ENCODE assay signal across 30 cellular contexts in the genomic region with DNA sequence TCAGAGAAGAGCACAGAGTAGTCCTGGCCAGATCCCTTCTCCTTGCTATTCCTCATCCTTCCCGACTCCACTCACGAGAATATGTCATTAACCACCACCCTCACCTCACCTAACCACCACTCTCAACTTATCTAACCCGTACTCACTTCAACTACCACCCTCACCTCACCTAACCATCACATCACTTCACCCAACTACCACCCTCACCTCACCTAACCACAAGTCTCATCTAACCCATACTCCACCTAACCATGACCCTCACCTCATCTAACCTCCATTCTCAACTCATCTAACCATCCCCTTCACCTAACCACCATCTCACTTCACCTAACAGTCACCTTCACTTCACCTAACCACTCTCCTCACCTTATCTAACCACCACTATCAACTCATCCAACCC.
"Had no signal": no experiment of that assay in that cellular context is flagged by ENCODE, and none has a peak within 500 bp of the region (broad histone marks: within the 10 kb centered on the region; RNA-seq: fewer than 3 reads in every experiment).

No MANE protein-coding gene starts in this region.

- H3K27me3 Mint-ChIP-seq: activated naive CD8-positive, alpha-beta T cell treated with anti-CD3 and anti-CD28 coated beads for 36 hours; activated T-helper 17 cell treated with anti-CD3 and anti-CD28 coated beads, Interleukin-2, amount 50 U/mL, for 72 hours had no signal

- H3K4me1 Mint-ChIP-seq: activated CD4-positive, alpha-beta T cell treated with anti-CD3 and anti-CD28 coated beads, Interleukin-2, amount 10 ng/mL, durations not matched to agents 7 days and 5 days; activated naive CD8-positive, alpha-beta T cell treated with anti-CD3 and anti-CD28 coated beads for 36 hours; activated T-helper 17 cell treated with anti-CD3 and anti-CD28 coated beads, Interleukin-2, amount 50 U/mL, for 72 hours had no signal

- H3K4me3 ChIP-seq: MG63, SJCRH30, SK-N-MC had no signal

- H3K27ac ChIP-seq: brain microvascular endothelial cell, SJCRH30, SK-N-MC, WERI-Rb-1 had no signal

- DNase-seq: activated CD4-positive, alpha-beta T cell treated with anti-CD3 and anti-CD28 coated beads for 1 hour; activated CD4-positive, alpha-beta T cell treated with anti-CD3 and anti-CD28 coated beads, Interleukin-2, amount 10 ng/mL, durations not matched to agents 7 days and 5 days; activated CD4-positive, alpha-beta T cell treated with anti-CD3 and anti-CD28 coated beads, Interleukin-2, amount 50 U/mL, for 48 hours; activated CD4-positive, CD25-positive, alpha-beta regulatory T cell; activated CD8-positive, alpha-beta memory T cell treated with anti-CD3 and anti-CD28 coated beads, Interleukin-2, amount 50 U/mL, for 4 hours; activated CD8-positive, alpha-beta T cell treated with anti-CD3 and anti-CD28 coated beads, Interleukin-2, amount 10 ng/mL, durations not matched to agents 7 days and 5 days; activated effector memory CD4-positive, alpha-beta T cell treated with anti-CD3 and anti-CD28 coated beads, Interleukin-2, amount 50 U/mL, for 16 hours; activated naive CD4-positive, alpha-beta T cell; activated naive CD4-positive, alpha-beta T cell treated with anti-CD3 and anti-CD28 coated beads, Interleukin-2, amount 50 U/mL, for 16 hours; activated naive CD8-positive, alpha-beta T cell treated with anti-CD3 and anti-CD28 coated beads for 36 hours; amniotic stem cell; aorta; brain microvascular endothelial cell; central memory CD4-positive, alpha-beta T cell; Karpas-422; MG63; NCI-H1092; NCI-H1436 treated with DMSO at 0.1 percent for 48 hours; NCI-H1694 treated with DMSO at 0.1 percent for 48 hours; NCI-H2029; NCI-H345; NCI-H524 treated with DMSO at 0.1 percent for 48 hours; SHP77; SJCRH30; T1000; WERI-Rb-1 had no signal

- ATAC-seq: activated CD8-positive, alpha-beta T cell treated with anti-CD3 and anti-CD28 coated beads, Interleukin-2, amount 10 ng/mL, durations not matched to agents 7 days and 5 days; Panc1 had no signal

- H3K36me3 Mint-ChIP-seq: activated naive CD8-positive, alpha-beta T cell treated with anti-CD3 and anti-CD28 coated beads for 36 hours had no signal

- H3K27me3 ChIP-seq: brain microvascular endothelial cell, MG63, SJCRH30 had no signal

- H3K9me3 Mint-ChIP-seq: activated CD4-positive, alpha-beta T cell treated with anti-CD3 and anti-CD28 coated beads, Interleukin-2, amount 10 ng/mL, durations not matched to agents 7 days and 5 days; activated naive CD8-positive, alpha-beta T cell treated with anti-CD3 and anti-CD28 coated beads for 36 hours; activated T-cell treated with anti-CD3 and anti-CD28 coated beads, Interleukin-2, amount 50 U/mL, for 72 hours; activated T-helper 17 cell treated with anti-CD3 and anti-CD28 coated beads, Interleukin-2, amount 50 U/mL, for 72 hours had no signal

- H3K36me3 ChIP-seq: brain microvascular endothelial cell, MG63, SJCRH30, WERI-Rb-1 had no signal

- H3K27ac Mint-ChIP-seq: activated CD4-positive, alpha-beta T cell treated with anti-CD3 and anti-CD28 coated beads, Interleukin-2, amount 10 ng/mL, durations not matched to agents 7 days and 5 days; activated CD8-positive, alpha-beta T cell treated with anti-CD3 and anti-CD28 coated beads, Interleukin-2, amount 10 ng/mL, durations not matched to agents 7 days and 5 days; activated naive CD8-positive, alpha-beta T cell treated with anti-CD3 and anti-CD28 coated beads for 36 hours; activated T-cell treated with anti-CD3 and anti-CD28 coated beads, Interleukin-2, amount 50 U/mL, for 72 hours; activated T-helper 17 cell treated with anti-CD3 and anti-CD28 coated beads, Interleukin-2, amount 50 U/mL, for 72 hours had no signal

- H3K4me1 ChIP-seq: SJCRH30 had no signal

- H3K4me3 Mint-ChIP-seq: activated CD4-positive, alpha-beta T cell treated with anti-CD3 and anti-CD28 coated beads, Interleukin-2, amount 10 ng/mL, durations not matched to agents 7 days and 5 days; activated CD8-positive, alpha-beta T cell treated with anti-CD3 and anti-CD28 coated beads, Interleukin-2, amount 10 ng/mL, durations not matched to agents 7 days and 5 days; activated naive CD8-positive, alpha-beta T cell treated with anti-CD3 and anti-CD28 coated beads for 36 hours; activated T-cell treated with anti-CD3 and anti-CD28 coated beads, Interleukin-2, amount 50 U/mL, for 72 hours; activated T-helper 17 cell treated with anti-CD3 and anti-CD28 coated beads, Interleukin-2, amount 50 U/mL, for 72 hours had no signal

- H3K9me3 ChIP-seq: MG63, SJCRH30 had no signal
